ENCODE assay signal across 11 cellular contexts in genomic region chr1:24925082-24925779, GRCh38. TPM values are rescaled to one million over a fixed set of nuclear protein-coding genes. Genes with fewer than 3 reads are reported as not detected.
DNase-seq lines count a peak whose midpoint lies in the region; TF ChIP-seq lines count a peak whose summit lies in the region.
"Had no signal": no experiment of that assay in that cellular context is flagged by ENCODE, and none has a peak within 500 bp of the region (broad histone marks: within the 10 kb centered on the region; RNA-seq: fewer than 3 reads in every experiment).

No MANE protein-coding gene starts in this region.

- peaks cover 65% of the 10 kb centered on the region for H3K79me2 ChIP-seq in DOHH2 (ENCODE audit: control insufficient read depth, low read length)

- H3K9me3 ChIP-seq in DOHH2 (ENCODE audit: control insufficient read depth, insufficient read depth, low read length) (no peaks in the 10 kb centered on the region), colonic mucosa (no peaks in the 10 kb centered on the region)

- H3K4me3 ChIP-seq in DOHH2 (ENCODE audit: low read length): no peak overlapping the region
- H3K4me3 ChIP-seq in colonic mucosa: no peak overlapping the region

- DNase-seq in activated CD4-positive, CD25-positive, alpha-beta regulatory T cell (lab: John Stamatoyannopoulos, UW): peak; percentile 29 to 81 (median 62)
- DNase-seq in activated naive CD4-positive, alpha-beta T cell (lab: John Stamatoyannopoulos, UW): peak; percentile 50 to 55 (median 54)
- DNase-seq in stimulated activated CD4-positive, alpha-beta T cell treated with anti-CD3 and anti-CD28 coated beads, Interleukin-2, amount 100 ng/mL, for 24 hours: peak; percentile 83 to 88
- no peak for DNase-seq in NCI-H2107 (lab: John Stamatoyannopoulos, UW)
- DNase-seq in AG20443 (ENCODE audit: low spot score): no peak
- no peak for DNase-seq in colonic mucosa
- DNase-seq in hippocampal formation (lab: John Stamatoyannopoulos, UW): no peak
- DNase-seq: foreskin melanocyte had no signal

- H3K27me3 ChIP-seq in DOHH2 (ENCODE audit: control insufficient read depth, low read length): no peaks in the 10 kb centered on the region
- H3K27me3 ChIP-seq in colonic mucosa: peaks cover 43% of the 10 kb centered on the region

- no peaks in the 10 kb centered on the region for H3K9me2 ChIP-seq in DOHH2 (replicated peaks; ENCODE audit: control insufficient read depth, low read length)

- TF ChIP-seq CTCF in DOHH2 (IDR thresholded peaks at IDR 0.05; ENCODE audit: low read depth, low read length, poor library complexity, severe bottlenecking) (no peak), colonic mucosa (IDR thresholded peaks at IDR 0.05) (no peak)

- peaks cover 27% of the 10 kb centered on the region; the same call in 1 of the 2 replicates for H4K20me1 ChIP-seq in DOHH2 (ENCODE audit: control insufficient read depth, insufficient read depth, low read depth, low read length)

- H3K4me1 ChIP-seq in DOHH2 (ENCODE audit: control insufficient read depth, low read length): peaks cover 55% of the 10 kb centered on the region
- peaks cover 10% of the 10 kb centered on the region for H3K4me1 ChIP-seq in colonic mucosa

- H3K27ac ChIP-seq in DOHH2 (ENCODE audit: low read depth, low read length) (no peak overlapping the region), colonic mucosa (no peak overlapping the region)

- no peaks in the 10 kb centered on the region for H3F3A ChIP-seq in DOHH2 (ENCODE audit: control insufficient read depth, insufficient read depth)

- intact Hi-C loops in colonic mucosa (cut with DNase I): no loop called here

- peaks cover 60% of the 10 kb centered on the region for H3K36me3 ChIP-seq in DOHH2 (ENCODE audit: control insufficient read depth, low read length)
- H3K36me3 ChIP-seq in colonic mucosa: no peaks in the 10 kb centered on the region

- H3K4me2 ChIP-seq in DOHH2 (ENCODE audit: low read length): peak overlapping the region; percentile 8; the same call in 1 of the 2 replicates

- H3K9ac ChIP-seq in colonic mucosa (ENCODE audit: low read depth in 2 of 2, low read length in 2 of 2): peak overlapping the region in 1 of 2 donors; percentile 9

RNA-seq across cellular contexts. Expression of gene RUNX3, which starts 4.8 kb away (rescaled TPM):
- total RNA-seq in colonic mucosa: 1 to 10 TPM; 1.6 to 3.2 TPM
- total RNA-seq: myocyte, NCI-H460 had no signal

Comparison
In these comparisons a context has a peak if more than half of its experiments do, and no peak if none do; other contexts are left out.
1. DNase-seq: peak in activated CD4-positive, CD25-positive, alpha-beta regulatory T cell (4 of 4), activated naive CD4-positive, alpha-beta T cell (4 of 4) and stimulated activated CD4-positive, alpha-beta T cell treated with anti-CD3 and anti-CD28 coated beads, Interleukin-2, amount 100 ng/mL, for 24 hours (2 of 2); none in NCI-H2107 (single experiment), AG20443 (single experiment), colonic mucosa (single experiment) and hippocampal formation (0 of 2).